ENCODE assay signal across 14 cellular contexts in genomic region chr11:77090373-77091111, GRCh38. TPM values are rescaled to one million over a fixed set of nuclear protein-coding genes. Genes with fewer than 3 reads are reported as not detected.
DNase-seq lines count a peak whose midpoint lies in the region; TF ChIP-seq lines count a peak whose summit lies in the region.
"Had no signal": no experiment of that assay in that cellular context is flagged by ENCODE, and none has a peak within 500 bp of the region (broad histone marks: within the 10 kb centered on the region; RNA-seq: fewer than 3 reads in every experiment).

No MANE protein-coding gene starts in this region.

- peak overlapping the region; percentile 21; the same call in 1 of the 2 replicates for H3K4me3 ChIP-seq in OCI-LY3 (ENCODE audit: low read length)
- no peak overlapping the region for H3K4me3 ChIP-seq in sigmoid colon
- H3K4me3 ChIP-seq in hepatocyte = no peak overlapping the region
- H3K4me3 ChIP-seq: MG63 had no signal

- H3K4me3 Mint-ChIP-seq in glutamatergic neuron (ENCODE audit: unreplicated experiment) = no peak overlapping the region
- H3K4me3 Mint-ChIP-seq: activated naive CD8-positive, alpha-beta T cell had no signal

- H3K36me3 ChIP-seq in OCI-LY3 (replicated peaks; ENCODE audit: low read depth, low read length) (no peaks in the 10 kb centered on the region), sigmoid colon (peaks cover 0 to 7% (median 0%) of the 10 kb centered on the region in 4 donors), hepatocyte (replicated peaks; ENCODE audit: insufficient read depth, low read depth) (no peaks in the 10 kb centered on the region)
- H3K36me3 ChIP-seq: MG63, neutrophil had no signal

- H4K20me1 ChIP-seq in OCI-LY3 (ENCODE audit: insufficient read depth, low read length) (no peaks in the 10 kb centered on the region), hepatocyte (ENCODE audit: insufficient read depth, poor library complexity, severe bottlenecking) (no peaks in the 10 kb centered on the region)

- no peaks in the 10 kb centered on the region for H3K27me3 Mint-ChIP-seq in glutamatergic neuron (ENCODE audit: unreplicated experiment)
- H3K27me3 Mint-ChIP-seq: activated naive CD8-positive, alpha-beta T cell; CD4-positive, CD25-positive, alpha-beta regulatory T cell had no signal

- H3K27ac ChIP-seq in OCI-LY3 (ENCODE audit: low read length) = no peak overlapping the region
- H3K27ac ChIP-seq in sigmoid colon = no peak overlapping the region
- no peak overlapping the region for H3K27ac ChIP-seq in hepatocyte
- H3K27ac ChIP-seq: neutrophil, RWPE1 had no signal

- no peaks in the 10 kb centered on the region for H3K4me1 Mint-ChIP-seq in glutamatergic neuron (ENCODE audit: low read depth, unreplicated experiment)

- H3K4me2 ChIP-seq in OCI-LY3 (ENCODE audit: low read length) (peak overlapping the region; percentile 49), hepatocyte (no peak overlapping the region)

- H3K9ac ChIP-seq in OCI-LY3 (ENCODE audit: low read length) = no peak overlapping the region

- H3K27ac Mint-ChIP-seq in glutamatergic neuron (ENCODE audit: unreplicated experiment) = no peak overlapping the region
- H3K27ac Mint-ChIP-seq: activated naive CD8-positive, alpha-beta T cell had no signal

- no peak for TF ChIP-seq EP300 in sigmoid colon (IDR thresholded peaks at IDR 0.05)

- H3K9me3 ChIP-seq in OCI-LY3 (ENCODE audit: insufficient read depth, low read length) = no peaks in the 10 kb centered on the region
- H3K9me3 ChIP-seq in sigmoid colon = no peaks in the 10 kb centered on the region
- H3K9me3 ChIP-seq in hepatocyte (ENCODE audit: low read depth) = no peaks in the 10 kb centered on the region
- H3K9me3 ChIP-seq: MG63, neutrophil had no signal

- H3K36me3 Mint-ChIP-seq in glutamatergic neuron (ENCODE audit: unreplicated experiment) = peaks cover 4% of the 10 kb centered on the region
- H3K36me3 Mint-ChIP-seq: activated naive CD8-positive, alpha-beta T cell; CD4-positive, CD25-positive, alpha-beta regulatory T cell had no signal

- peak; percentile 91 for DNase-seq in DMS53 treated with DMSO at 0.1 percent for 48 hours (lab: John Stamatoyannopoulos, UW; ENCODE audit: unreplicated experiment)
- DNase-seq in glutamatergic neuron = peak; percentile 13
- DNase-seq in sigmoid colon = peak; percentile 63
- DNase-seq in epidermal melanocyte (ENCODE audit: insufficient read length, low spot score) = no peak
- no peak for DNase-seq in hepatocyte (ENCODE audit: low spot score)
- DNase-seq in OCI-M2 (lab: John Stamatoyannopoulos, UW; ENCODE audit: unreplicated experiment) = no peak

- 31 to 56% methylated on average over 13 of the region's 13 CpGs for WGBS in sigmoid colon, 2 donors
- WGBS in hepatocyte (ENCODE audit: low lambda C conversion rate, missing lambda C conversion rate) = 84% methylated on average over 13 of the region's 13 CpGs

- H3K4me1 ChIP-seq in OCI-LY3 (ENCODE audit: low read length) = peaks cover 7% of the 10 kb centered on the region
- peaks cover 0 to 5% (median 2%) of the 10 kb centered on the region in 4 donors for H3K4me1 ChIP-seq in sigmoid colon
- peaks cover 22% of the 10 kb centered on the region for H3K4me1 ChIP-seq in hepatocyte (ENCODE audit: insufficient read depth)

- TF ChIP-seq CTCF in OCI-LY3 (IDR thresholded peaks at IDR 0.05; ENCODE audit: low read depth, low read length) = no peak
- no peak for TF ChIP-seq CTCF in glutamatergic neuron (IDR thresholded peaks at IDR 0.05; ENCODE audit: partially characterized antibody, unreplicated experiment)
- no peak for TF ChIP-seq CTCF in sigmoid colon (IDR thresholded peaks at IDR 0.05)
- no peak for TF ChIP-seq CTCF in hepatocyte (IDR thresholded peaks at IDR 0.05; ENCODE audit: poor library complexity)

- intact Hi-C loops in sigmoid colon (cut with DNase I) = loop anchor here (1.0 kb wide), 1 partner anchor 43 kb away; no protein-coding TSS in a partner anchor

- no peak for TF ChIP-seq POLR2A in sigmoid colon (IDR thresholded peaks at IDR 0.05)

- no peaks in the 10 kb centered on the region for H3K9me2 ChIP-seq in hepatocyte (replicated peaks; ENCODE audit: insufficient read depth)

- peak overlapping the region; percentile 37 for H2AFZ ChIP-seq in OCI-LY3 (ENCODE audit: low read depth, low read length)
- H2AFZ ChIP-seq in hepatocyte = no peak overlapping the region

- H3K27me3 ChIP-seq in OCI-LY3 (ENCODE audit: low read depth, low read length) = no peaks in the 10 kb centered on the region
- no peaks in the 10 kb centered on the region for H3K27me3 ChIP-seq in sigmoid colon
- no peaks in the 10 kb centered on the region for H3K27me3 ChIP-seq in hepatocyte
- H3K27me3 ChIP-seq: MG63 had no signal

- no peaks in the 10 kb centered on the region for H3K79me2 ChIP-seq in OCI-LY3 (ENCODE audit: low read length)
- peaks cover 2% of the 10 kb centered on the region for H3K79me2 ChIP-seq in hepatocyte

- H3K9me3 Mint-ChIP-seq in glutamatergic neuron (ENCODE audit: unreplicated experiment) = peaks cover 4% of the 10 kb centered on the region
- H3K9me3 Mint-ChIP-seq: CD4-positive, CD25-positive, alpha-beta regulatory T cell had no signal

RNA-seq across cellular contexts. Expression of gene OMP, which starts 12.1 kb away (rescaled TPM):
- total RNA-seq in glutamatergic neuron (ENCODE audit: unreplicated experiment) (not detected), sigmoid colon (1 to 10 TPM in 1 of 4 donors, not detected in 3; 1.4 TPM), hepatocyte (not detected in 2 replicates)
- polyA plus RNA-seq in sigmoid colon (1 to 10 TPM in 1 of 3 donors, not detected in 2; 4.5 TPM), hepatocyte (0.47 TPM in 1 of 2 replicates, not detected in the other)
- total RNA-seq: CD4-positive, CD25-positive, alpha-beta regulatory T cell; urinary bladder had no signal
- polyA plus RNA-seq: CD4-positive, CD25-positive, alpha-beta regulatory T cell; urinary bladder had no signal

RNA-seq across cellular contexts. Expression of gene CAPN5, which starts 23.8 kb away (rescaled TPM):
- total RNA-seq in glutamatergic neuron (ENCODE audit: unreplicated experiment) (45.0 TPM), sigmoid colon (10 to 100 TPM in 1 of 4 donors, 1 to 10 TPM in 3; 4.1 to 12.5 (median 6.7) TPM), hepatocyte (25.2 and 29.1 TPM in 2 replicates)
- polyA plus RNA-seq in sigmoid colon (100 to 1,000 TPM in 1 of 3 donors, 10 to 100 TPM in 2; 89.5 to 110 (median 90.8) TPM), hepatocyte (28.8 and 34.6 TPM in 2 replicates)

RNA-seq across cellular contexts. Expression of gene MYO7A, which starts 37.5 kb away (rescaled TPM):
- total RNA-seq in glutamatergic neuron (ENCODE audit: unreplicated experiment) (11.6 TPM), sigmoid colon (10 to 100 TPM in 2 of 4 donors, 1 to 10 TPM in 2; 7.7 to 12.8 (median 9.7) TPM), hepatocyte (6.4 and 9.8 TPM in 2 replicates)
- polyA plus RNA-seq in sigmoid colon (1 to 10 TPM; 1.8 to 3.6 (median 2.1) TPM), hepatocyte (10.1 and 12.6 TPM in 2 replicates)

RNA-seq across cellular contexts. Expression of gene B3GNT6, which starts 56.3 kb away (rescaled TPM):
- total RNA-seq in glutamatergic neuron (ENCODE audit: unreplicated experiment) (not detected), sigmoid colon (not detected), hepatocyte (0.12 and 0.33 TPM in 2 replicates)
- polyA plus RNA-seq in sigmoid colon (10 to 100 TPM; 14.4 to 29.7 (median 19.0) TPM), hepatocyte (not detected in 2 replicates)
- total RNA-seq: CD4-positive, CD25-positive, alpha-beta regulatory T cell; HT1080; urinary bladder had no signal
- polyA plus RNA-seq: CD4-positive, CD25-positive, alpha-beta regulatory T cell; urinary bladder had no signal

Comparison
In these comparisons a context has a peak if more than half of its experiments do, and no peak if none do; other contexts are left out.
1. DNase-seq: peak in DMS53 treated with DMSO at 0.1 percent for 48 hours (single experiment), glutamatergic neuron (single experiment) and sigmoid colon (single experiment); none in epidermal melanocyte (single experiment), hepatocyte (single experiment) and OCI-M2 (single experiment).